ENCODE assay signal across 23 cellular contexts in the genomic region with DNA sequence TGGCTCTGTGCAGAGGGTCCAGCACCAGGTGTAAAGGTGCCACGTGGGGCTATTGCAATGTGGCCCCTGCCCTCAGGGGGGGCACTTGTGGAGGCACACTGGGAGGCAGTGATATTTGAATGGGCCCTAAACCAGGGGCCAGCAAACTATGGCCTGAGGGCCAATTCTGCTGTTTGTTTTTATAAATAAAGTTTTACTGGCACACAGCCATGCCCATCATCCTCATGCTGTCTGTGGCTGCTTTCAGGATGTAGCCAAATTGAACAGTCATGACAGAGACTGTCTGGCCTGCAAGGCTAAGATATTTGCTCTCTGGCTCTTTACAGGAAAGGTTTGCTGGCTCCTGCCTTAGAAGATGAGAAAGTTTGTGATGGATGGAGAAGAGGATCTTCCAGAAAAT. TPM values are rescaled to one million over a fixed set of nuclear protein-coding genes. Genes with fewer than 3 reads are reported as not detected.
DNase-seq lines count a peak whose midpoint lies in the region; ATAC-seq and TF ChIP-seq lines count a peak whose summit lies in the region.
"Had no signal": no experiment of that assay in that cellular context is flagged by ENCODE, and none has a peak within 500 bp of the region (broad histone marks: within the 10 kb centered on the region; RNA-seq: fewer than 3 reads in every experiment).

No MANE protein-coding gene starts in this region.

- H3K4me1 Mint-ChIP-seq in nephron progenitor cell, result peaks cover 46% of the 10 kb centered on the region
- H3K4me1 Mint-ChIP-seq: CD4-positive, alpha-beta memory T cell had no signal

- CTCF ChIA-PET in RWPE1 (lab: Yijun Ruan, JAX), result interaction anchor here (0.5 to 0.7 kb wide), 3 partner anchors 11 to 521 kb away, joined by 3 read pairs; no protein-coding TSS in a partner anchor

- ATAC-seq in upper lobe of left lung (ENCODE audit: low FRiP score in 2 of 2), result no peak
- ATAC-seq: A549 had no signal

- in situ Hi-C loops in GM23248 (cut with MboI), result no loop called here

- DNase-seq in AG08395 (ENCODE audit: low spot score), result peak; percentile 17
- peak; percentile 41 for DNase-seq in GM23248
- no peak for DNase-seq in RWPE1 (ENCODE audit: low spot score)
- DNase-seq in nephron progenitor cell, result no peak
- DNase-seq in globus pallidus (ENCODE audit: low spot score), result no peak
- no peak for DNase-seq in tibial nerve (ENCODE audit: low spot score in 2 of 2)
- DNase-seq in mesenteric fat pad (ENCODE audit: low spot score), result no peak
- no peak for DNase-seq in upper lobe of left lung
- DNase-seq: CD4-positive, alpha-beta memory T cell; DMS153; GDM1; MM.1S; NCI-H1048; NCI-H1436; NCI-H1930; NCI-H2227 treated with DMSO at 0.1 percent for 48 hours; NCI-H510A treated with DMSO at 0.1 percent for 48 hours; NCI-H774; SHP77 treated with DMSO at 0.1 percent for 48 hours; SW 1271 had no signal

- H3K27me3 Mint-ChIP-seq in nephron progenitor cell (ENCODE audit: low read depth, poor library complexity), result peaks cover 7% of the 10 kb centered on the region
- H3K27me3 Mint-ChIP-seq: CD4-positive, alpha-beta memory T cell had no signal

- H4K20me1 ChIP-seq in GM23248 (ENCODE audit: insufficient read depth), result no peaks in the 10 kb centered on the region

- H3K9ac ChIP-seq in GM23248, result no peak overlapping the region

- TF ChIP-seq POLR2A in tibial nerve (IDR thresholded peaks at IDR 0.05) (no peak), upper lobe of left lung (IDR thresholded peaks at IDR 0.05) (no peak)

- no peaks in the 10 kb centered on the region for H3F3A ChIP-seq in GM23248 (ENCODE audit: insufficient read depth)

- no peak for TF ChIP-seq CTCF in RWPE1 (conservative IDR thresholded peaks at IDR 0.05; ENCODE audit: low read depth)
- TF ChIP-seq CTCF in nephron progenitor cell (IDR thresholded peaks at IDR 0.05), result no peak
- TF ChIP-seq CTCF in tibial nerve (IDR thresholded peaks at IDR 0.05), result no peak
- TF ChIP-seq CTCF in upper lobe of left lung (IDR thresholded peaks at IDR 0.05), result no peak

- 88 to 100% methylated on average over 1 of the region's 1 CpG for WGBS in GM23248 (ENCODE audit: low coverage in 1 of 2, low lambda C conversion rate in 2 of 2, missing lambda C conversion rate in 2 of 2), 2 experiments
- WGBS in tibial nerve, 2 donors, result 70 to 83% methylated on average over 1 of the region's 1 CpG
- 79 to 83% methylated on average over 1 of the region's 1 CpG for WGBS in upper lobe of left lung, 2 donors

- POLR2A ChIA-PET in RWPE1 (lab: Yijun Ruan, JAX; ENCODE audit: low non-redundant PET), result no interaction called here

- H3K36me3 ChIP-seq in GM23248 (ENCODE audit: low read depth) (no peaks in the 10 kb centered on the region), tibial nerve (peaks cover 0 to 59% (median 0%) of the 10 kb centered on the region in 3 donors), upper lobe of left lung (peaks cover 0 to 61% (median 24%) of the 10 kb centered on the region in 4 donors)

- no peaks in the 10 kb centered on the region for H3K9me2 ChIP-seq in GM23248 (ENCODE audit: insufficient read depth)

- H3K9me3 ChIP-seq in GM23248 (ENCODE audit: low read depth) (no peaks in the 10 kb centered on the region), tibial nerve (no peaks in the 10 kb centered on the region), upper lobe of left lung (no peaks in the 10 kb centered on the region)
- H3K9me3 ChIP-seq: A549, Peyer's patch had no signal

- H3K79me2 ChIP-seq in GM23248 (ENCODE audit: insufficient read depth), result no peaks in the 10 kb centered on the region

- H3K36me3 Mint-ChIP-seq in nephron progenitor cell (ENCODE audit: low read depth), result peaks cover 13% of the 10 kb centered on the region

- peak overlapping the region; percentile 33 for H3K27ac Mint-ChIP-seq in nephron progenitor cell

- H3K27me3 ChIP-seq in GM23248 (replicated peaks; ENCODE audit: insufficient read depth) (no peaks in the 10 kb centered on the region), tibial nerve (no peaks in the 10 kb centered on the region), upper lobe of left lung (no peaks in the 10 kb centered on the region)
- H3K27me3 ChIP-seq: Peyer's patch had no signal

- peak overlapping the region; percentile 63 for H3K4me3 Mint-ChIP-seq in nephron progenitor cell
- H3K4me3 Mint-ChIP-seq: CD4-positive, alpha-beta memory T cell had no signal

- no peak overlapping the region for H3K4me2 ChIP-seq in GM23248 (ENCODE audit: unreplicated experiment)
- H3K4me2 ChIP-seq: A549 had no signal

- H3K4me1 ChIP-seq in GM23248 (ENCODE audit: insufficient read depth), result no peaks in the 10 kb centered on the region
- H3K4me1 ChIP-seq in tibial nerve, result peaks cover 0 to 16% (median 0%) of the 10 kb centered on the region in 4 donors
- no peaks in the 10 kb centered on the region for H3K4me1 ChIP-seq in upper lobe of left lung
- H3K4me1 ChIP-seq: A549, Peyer's patch had no signal

- no peaks in the 10 kb centered on the region for H3K9me3 Mint-ChIP-seq in nephron progenitor cell
- H3K9me3 Mint-ChIP-seq: CD4-positive, alpha-beta memory T cell had no signal

- TF ChIP-seq EP300 in tibial nerve (IDR thresholded peaks at IDR 0.05) (no peak), upper lobe of left lung (IDR thresholded peaks at IDR 0.05) (no peak)

- H3K4me3 ChIP-seq in GM23248, result no peak overlapping the region
- H3K4me3 ChIP-seq in tibial nerve, result no peak overlapping the region
- H3K4me3 ChIP-seq in upper lobe of left lung, result no peak overlapping the region
- H3K4me3 ChIP-seq: A549, Peyer's patch, SK-N-MC had no signal

- no peak overlapping the region for H3K27ac ChIP-seq in GM23248
- H3K27ac ChIP-seq in RWPE1, result 0 out of 2 replicates have a peak overlapping the region, but pooled peaks have one; percentile 16
- no peak overlapping the region for H3K27ac ChIP-seq in tibial nerve
- H3K27ac ChIP-seq in upper lobe of left lung, result no peak overlapping the region
- H3K27ac ChIP-seq: A549, Peyer's patch, SK-N-MC had no signal

- no peak overlapping the region for H2AFZ ChIP-seq in GM23248

RNA-seq across cellular contexts. Expression of a gene that starts 33.9 kb away (rescaled TPM):
- 41.8 and 53.5 TPM in 2 replicates for total RNA-seq in GM23248 (2014; rRNA removed; shearing (Covaris generic))
- polyA plus RNA-seq in GM23248 (2016; fragmentation: Nextera tagmentation; extraction: Ambion mirVana), result 50.0 and 51.7 TPM in 2 replicates
- 100 to 1,000 TPM in 2 of 4 donors, 10 to 100 TPM in 2; 75.4 to 129 (median 95.6) TPM for total RNA-seq in tibial nerve
- 56.7 TPM for total RNA-seq in mesenteric fat pad
- total RNA-seq in upper lobe of left lung, result 100 to 1,000 TPM in 1 of 6 donors, 10 to 100 TPM in 5; 64.4 to 116 (median 68.5) TPM

Comparison
In these comparisons a context has a peak if more than half of its experiments do, and no peak if none do; other contexts are left out.
1. DNase-seq: peak in AG08395 (single experiment) and GM23248 (single experiment); none in RWPE1 (single experiment), nephron progenitor cell (single experiment), globus pallidus (single experiment), tibial nerve (0 of 2), mesenteric fat pad (single experiment) and upper lobe of left lung (0 of 2).